ENCODE assay signal across 32 cellular contexts in the genomic region with DNA sequence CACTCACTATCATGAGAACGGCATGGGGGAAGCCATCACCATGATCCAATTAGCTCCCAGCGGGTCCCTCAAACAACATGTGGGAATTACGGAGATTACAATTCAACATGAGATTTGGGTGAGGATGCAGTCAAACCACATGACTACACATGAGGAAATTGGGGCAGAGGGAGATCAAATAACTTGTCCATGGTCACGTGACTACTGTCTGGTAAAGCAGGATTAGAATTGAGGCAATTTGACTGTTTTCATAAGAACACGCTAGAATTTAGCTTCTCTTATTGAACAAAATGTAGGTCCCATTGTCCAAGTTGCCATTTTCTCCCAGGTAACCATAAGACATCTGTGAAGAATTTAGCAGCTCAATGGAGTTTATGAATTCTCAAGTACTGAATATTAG.
"Had no signal": no experiment of that assay in that cellular context is flagged by ENCODE, and none has a peak within 500 bp of the region (broad histone marks: within the 10 kb centered on the region; RNA-seq: fewer than 3 reads in every experiment).

No MANE protein-coding gene starts in this region.

- H3K4me2 ChIP-seq: smooth muscle cell had no signal

- H3K27ac ChIP-seq: ovary, parathyroid adenoma, psoas muscle, skin epidermis, spleen, suprapubic skin, testis, tibial artery, transverse colon, upper lobe of right lung, uterus had no signal

- H3K4me3 Mint-ChIP-seq: naive thymus-derived CD8-positive, alpha-beta T cell; natural killer cell treated with Interleukin-12 subunit alpha and Interleukin-12 subunit beta and Interleukin-15 and Interleukin-18, amount 100 ng/mL, for 72 hours; nephron progenitor cell; neural crest cell; stimulated activated memory B cell treated with anti-CD40 and anti-IgM and Interleukin-4, amounts not matched to agents 10 μg/mL and 1 μg/mL and 100 μg/mL, for 72 hours; stimulated activated naive CD8-positive, alpha-beta T cell treated with anti-CD3 and anti-CD28 coated beads, Interleukin-15, amount 100 ng/mL, for 72 hours; type B pancreatic cell had no signal

- H3K27me3 ChIP-seq: ovary, spleen, suprapubic skin, testis, tibial artery, transverse colon, upper lobe of right lung, uterus had no signal

- H3K36me3 ChIP-seq: ovary, spleen, suprapubic skin, tibial artery, transverse colon, upper lobe of right lung, uterus had no signal

- ATAC-seq: naive thymus-derived CD8-positive, alpha-beta T cell; natural killer cell treated with Interleukin-12 subunit alpha and Interleukin-12 subunit beta and Interleukin-15 and Interleukin-18, amount 100 ng/mL, for 72 hours; psoas muscle; right cardiac atrium; sciatic nerve; stimulated activated memory B cell treated with anti-CD40 and anti-IgM and Interleukin-4, amounts not matched to agents 10 μg/mL and 1 μg/mL and 100 μg/mL, for 72 hours; stimulated activated naive CD8-positive, alpha-beta T cell treated with anti-CD3 and anti-CD28 coated beads, Interleukin-15, amount 100 ng/mL, for 72 hours; stimulated activated naive CD8-positive, alpha-beta T cell treated with anti-CD3 and anti-CD28 coated beads, Interleukin-15, Interleukin-2, amounts not matched to agents 100 U/mL and 50 U/mL, for 24 hours; upper lobe of right lung had no signal

- H3K79me2 ChIP-seq: parathyroid adenoma had no signal

- H3K36me3 Mint-ChIP-seq: naive thymus-derived CD8-positive, alpha-beta T cell; natural killer cell treated with Interleukin-12 subunit alpha and Interleukin-12 subunit beta and Interleukin-15 and Interleukin-18, amount 100 ng/mL, for 72 hours; stimulated activated memory B cell treated with anti-CD40 and anti-IgM and Interleukin-4, amounts not matched to agents 10 μg/mL and 1 μg/mL and 100 μg/mL, for 72 hours; type B pancreatic cell had no signal

- DNase-seq: naive thymus-derived CD8-positive, alpha-beta T cell; nephron progenitor cell; occipital lobe; ovary; posterior cingulate gyrus; psoas muscle; right cardiac atrium; spleen; stimulated activated CD4-positive, alpha-beta T cell treated with anti-CD3 and anti-CD28 coated beads, Interleukin-12 subunit alpha, Interleukin-12 subunit beta, amount 100 ng/mL, for 4 hours; stimulated activated CD4-positive, alpha-beta T cell treated with anti-CD3 and anti-CD28 coated beads, Interleukin-1b, Interleukin-23, amount 100 ng/mL, for 48 hours; stimulated activated CD4-positive, alpha-beta T cell treated with anti-CD3 and anti-CD28 coated beads, Interleukin-4, amount 100 ng/mL, for 1 hour; stimulated activated CD4-positive, alpha-beta T cell treated with anti-CD3 and anti-CD28 coated beads, Interleukin-4, amount 100 ng/mL, for 4 hours; stimulated activated CD8-positive, alpha-beta memory T cell treated with anti-CD3 and anti-CD28 coated beads, Interleukin-4, amount 100 ng/mL, for 48 hours; stimulated activated naive CD4-positive, alpha-beta T cell; stimulated activated naive CD8-positive, alpha-beta T cell treated with anti-CD3 and anti-CD28 coated beads, Interleukin-15, amount 100 ng/mL, for 72 hours; stimulated activated naive CD8-positive, alpha-beta T cell treated with anti-CD3 and anti-CD28 coated beads, Interleukin-15, Interleukin-2, amounts not matched to agents 100 U/mL and 50 U/mL, for 24 hours; substantia nigra; testis; tibial artery; transverse colon; upper lobe of right lung; uterus had no signal

- H3K27ac Mint-ChIP-seq: naive thymus-derived CD8-positive, alpha-beta T cell; natural killer cell treated with Interleukin-12 subunit alpha and Interleukin-12 subunit beta and Interleukin-15 and Interleukin-18, amount 100 ng/mL, for 72 hours; nephron progenitor cell; progenitor cell of endocrine pancreas; stimulated activated memory B cell treated with anti-CD40 and anti-IgM and Interleukin-4, amounts not matched to agents 10 μg/mL and 1 μg/mL and 100 μg/mL, for 72 hours; stimulated activated naive CD8-positive, alpha-beta T cell treated with anti-CD3 and anti-CD28 coated beads, Interleukin-15, amount 100 ng/mL, for 72 hours; type B pancreatic cell had no signal

- H3K9me3 Mint-ChIP-seq: nephron progenitor cell; neural crest cell; stimulated activated memory B cell treated with anti-CD40 and anti-IgM and Interleukin-4, amounts not matched to agents 10 μg/mL and 1 μg/mL and 100 μg/mL, for 72 hours; type B pancreatic cell had no signal

- H3K27me3 Mint-ChIP-seq: naive thymus-derived CD8-positive, alpha-beta T cell; natural killer cell treated with Interleukin-12 subunit alpha and Interleukin-12 subunit beta and Interleukin-15 and Interleukin-18, amount 100 ng/mL, for 72 hours; progenitor cell of endocrine pancreas; stimulated activated memory B cell treated with anti-CD40 and anti-IgM and Interleukin-4, amounts not matched to agents 10 μg/mL and 1 μg/mL and 100 μg/mL, for 72 hours; stimulated activated naive CD8-positive, alpha-beta T cell treated with anti-CD3 and anti-CD28 coated beads, Interleukin-15, amount 100 ng/mL, for 72 hours; type B pancreatic cell had no signal

- H3K4me3 ChIP-seq: ovary, psoas muscle, skin epidermis, smooth muscle cell, spleen, suprapubic skin, testis, tibial artery, transverse colon, upper lobe of right lung, uterus had no signal

- H3K9ac ChIP-seq: parathyroid adenoma had no signal

- H3K9me3 ChIP-seq: ovary, psoas muscle, suprapubic skin, testis, tibial artery, transverse colon, upper lobe of right lung, uterus had no signal

- H3K4me1 ChIP-seq: parathyroid adenoma, psoas muscle, spleen, testis, transverse colon, upper lobe of right lung, uterus had no signal

- H2AFZ ChIP-seq: parathyroid adenoma had no signal

- H3K4me1 Mint-ChIP-seq: naive thymus-derived CD8-positive, alpha-beta T cell; nephron progenitor cell; neural crest cell; stimulated activated memory B cell treated with anti-CD40 and anti-IgM and Interleukin-4, amounts not matched to agents 10 μg/mL and 1 μg/mL and 100 μg/mL, for 72 hours; stimulated activated naive CD8-positive, alpha-beta T cell treated with anti-CD3 and anti-CD28 coated beads, Interleukin-15, amount 100 ng/mL, for 72 hours had no signal
